24 cellular contexts compared by ENCODE assay signal in genomic region chr12:116400671-116401357, GRCh38.
DNase-seq lines count a peak whose midpoint lies in the region; ATAC-seq, FAIRE-seq and TF ChIP-seq lines count a peak whose summit lies in the region.
"Had no signal": no experiment of that assay in that cellular context is flagged by ENCODE, and none has a peak within 500 bp of the region (broad histone marks: within the 10 kb centered on the region; RNA-seq: fewer than 3 reads in every experiment).

No MANE protein-coding gene starts in this region.

- no peaks in the 10 kb centered on the region for H3K36me3 ChIP-seq in lung (ENCODE audit: control insufficient read depth in 2 of 2, insufficient read depth in 2 of 2, low read length in 2 of 2)
- H3K36me3 ChIP-seq: Peyer's patch had no signal

- H3K27ac Mint-ChIP-seq in activated T-helper 17 cell treated with anti-CD3 and anti-CD28 coated beads, Interleukin-2, amount 50 U/mL, for 72 hours: no peak overlapping the region
- H3K27ac Mint-ChIP-seq: activated naive CD4-positive, alpha-beta T cell treated with anti-CD3 and anti-CD28 coated beads, Interleukin-2, amount 50 U/mL, for 72 hours; CD8-positive, alpha-beta T cell had no signal

- no peak for FAIRE-seq in D721Med (lab: Jason Lieb, UNC)
- FAIRE-seq: H1, TTC549 had no signal

- no peak overlapping the region for H3K4me3 Mint-ChIP-seq in activated T-helper 17 cell treated with anti-CD3 and anti-CD28 coated beads, Interleukin-2, amount 50 U/mL, for 72 hours
- H3K4me3 Mint-ChIP-seq: activated T-cell treated with anti-CD3 and anti-CD28 coated beads, Interleukin-2, amount 50 U/mL, for 4 hours; CD8-positive, alpha-beta T cell had no signal

- peak overlapping the region in 1 of 2 donors; percentile 45 for H3K27ac ChIP-seq in lung (ENCODE audit: low read depth in 1 of 2, low read length in 1 of 2)
- H3K27ac ChIP-seq: coronary artery, Peyer's patch had no signal

- TF ChIP-seq CTCF in lung (IDR thresholded peaks at IDR 0.05; ENCODE audit: control extremely low read depth, extremely low read depth) (no peak), D721Med (IDR thresholded peaks at IDR 0.05; ENCODE audit: insufficient read depth, missing control alignments) (no peak)

- H3K9me3 ChIP-seq in lung (ENCODE audit: control insufficient read depth in 2 of 2, insufficient read depth in 1 of 2, low read length in 1 of 2): peaks cover 0 to 5% of the 10 kb centered on the region in 2 donors

- no peaks in the 10 kb centered on the region for H3K4me1 Mint-ChIP-seq in activated T-helper 17 cell treated with anti-CD3 and anti-CD28 coated beads, Interleukin-2, amount 50 U/mL, for 72 hours

- no peaks in the 10 kb centered on the region for H3K27me3 Mint-ChIP-seq in activated T-helper 17 cell treated with anti-CD3 and anti-CD28 coated beads, Interleukin-2, amount 50 U/mL, for 72 hours

- no peaks in the 10 kb centered on the region for H3K36me3 Mint-ChIP-seq in activated T-helper 17 cell treated with anti-CD3 and anti-CD28 coated beads, Interleukin-2, amount 50 U/mL, for 72 hours (ENCODE audit: low read depth)

- peaks cover 11% of the 10 kb centered on the region for H3K9me3 Mint-ChIP-seq in activated T-helper 17 cell treated with anti-CD3 and anti-CD28 coated beads, Interleukin-2, amount 50 U/mL, for 72 hours

- no peak overlapping the region for H3K4me3 ChIP-seq in lung
- H3K4me3 ChIP-seq: coronary artery, Peyer's patch had no signal

- H3K27me3 ChIP-seq in lung (ENCODE audit: control insufficient read depth, insufficient read depth): no peaks in the 10 kb centered on the region
- H3K27me3 ChIP-seq: Peyer's patch had no signal

- WGBS in lung, 2 donors: 46 to 52% methylated on average over 4 of the region's 4 CpGs

- DNase-seq in Ammon's horn (ENCODE audit: low spot score) (peak; percentile 47), KG1 (lab: John Stamatoyannopoulos, UW) (peak; percentile 55), SKM-1 (lab: John Stamatoyannopoulos, UW; ENCODE audit: unreplicated experiment) (peak; percentile 50), lung (ENCODE audit: low spot score) (no peak), NCI-H345 (lab: John Stamatoyannopoulos, UW) (no peak), D721Med (ENCODE audit: insufficient read length, low spot score) (no peak), islet precursor cell (no peak)
- DNase-seq: activated CD4-positive, alpha-beta T cell treated with anti-CD3 and anti-CD28 coated beads, Interleukin-2, amount 50 U/mL, for 4 hours; activated T-cell treated with anti-CD3 and anti-CD28 coated beads, Interleukin-2, amount 50 U/mL, for 4 hours; CD8-positive, alpha-beta T cell; DMS79 treated with DMSO at 0.1 percent for 48 hours; IMR-90; left cardiac atrium; NCI-H1092 treated with DMSO at 0.1 percent for 48 hours; NCI-H2081 treated with DMSO at 0.1 percent for 48 hours; occipital lobe; Peyer's patch; stimulated activated CD4-positive, alpha-beta T cell treated with anti-CD3 and anti-CD28 coated beads, Interleukin-2, amount 100 ng/mL, for 24 hours had no signal

- ATAC-seq in lung (ENCODE audit: insufficient read depth, low FRiP score): peak; percentile 58
- ATAC-seq in activated T-helper 17 cell treated with anti-CD3 and anti-CD28 coated beads, Interleukin-2, amount 50 U/mL, for 72 hours (replicated peaks): no peak
- ATAC-seq: activated naive CD4-positive, alpha-beta T cell treated with anti-CD3 and anti-CD28 coated beads, Interleukin-2, amount 50 U/mL, for 72 hours; activated T-cell treated with anti-CD3 and anti-CD28 coated beads, Interleukin-2, amount 50 U/mL, for 4 hours; CD8-positive, alpha-beta T cell; SK-N-SH treated with all-trans-retinoic acid at 6 μM for 48 hours had no signal

- peaks cover 0 to 1% of the 10 kb centered on the region in 2 donors for H3K4me1 ChIP-seq in lung (ENCODE audit: control insufficient read depth in 2 of 2, insufficient read depth in 2 of 2, low read length in 2 of 2)
- H3K4me1 ChIP-seq: Peyer's patch had no signal

Comparison
In these comparisons a context has a peak if more than half of its experiments do, and no peak if none do; other contexts are left out.
1. DNase-seq: peak in Ammon's horn (single experiment), KG1 (single experiment) and SKM-1 (single experiment); none in lung (single experiment), NCI-H345 (single experiment), D721Med (single experiment) and islet precursor cell (single experiment).